In the genomic region with DNA sequence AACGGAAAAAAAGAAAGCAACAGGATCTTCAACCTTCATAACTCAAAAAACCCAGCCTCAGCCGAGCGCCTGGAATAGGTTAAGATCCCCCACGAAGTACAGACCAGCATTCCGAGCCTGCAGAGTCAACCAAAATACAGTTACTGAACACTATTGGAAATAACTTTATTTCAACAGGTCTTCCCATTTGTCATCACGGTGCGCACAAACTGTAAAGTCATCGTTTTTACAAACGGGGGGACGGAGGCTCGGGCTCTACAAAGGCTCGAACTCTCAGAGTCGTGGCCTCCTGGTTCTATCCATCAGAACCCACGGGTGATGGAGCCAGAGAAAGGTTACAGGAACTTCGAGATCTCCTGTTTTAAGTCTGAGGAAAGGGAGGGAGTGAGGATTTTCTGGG, we compare ENCODE assay signal across 8 cellular contexts. TPM values are rescaled to one million over a fixed set of nuclear protein-coding genes. Genes with fewer than 3 reads are reported as not detected.
A peak's percentile ranks its signal among the peaks of the same experiment; 100 is the strongest.
DNase-seq lines count a peak whose midpoint lies in the region; ATAC-seq and TF ChIP-seq lines count a peak whose summit lies in the region.

No MANE protein-coding gene starts in this region.

- peak overlapping the region; percentile 98 for H3K27ac Mint-ChIP-seq in dendritic cell treated with granulocyte-macrophage colony-stimulating factor and Interleukin-4, amounts not matched to agents 40 ng/mL and 50 ng/mL, for 4 days

- ATAC-seq in GM21737 (IDR thresholded peaks at IDR 0.05; ENCODE audit: unreplicated experiment) = no peak
- no peak for ATAC-seq in HG03378 (IDR thresholded peaks at IDR 0.05; ENCODE audit: unreplicated experiment)

- no peaks in the 10 kb centered on the region for H3K27me3 ChIP-seq in mucosa of rectum (ENCODE audit: control insufficient read depth in 2 of 2, insufficient read depth in 2 of 2, low read length in 2 of 2)

- H3K4me1 Mint-ChIP-seq in dendritic cell treated with granulocyte-macrophage colony-stimulating factor and Interleukin-4, amounts not matched to agents 40 ng/mL and 50 ng/mL, for 4 days (ENCODE audit: low read depth) = peaks cover 46% of the 10 kb centered on the region

- no peaks in the 10 kb centered on the region for H3K9me3 ChIP-seq in mucosa of rectum (ENCODE audit: control insufficient read depth in 2 of 2, low read length in 2 of 2)

- no peaks in the 10 kb centered on the region for H3K9me3 Mint-ChIP-seq in dendritic cell treated with granulocyte-macrophage colony-stimulating factor and Interleukin-4, amounts not matched to agents 40 ng/mL and 50 ng/mL, for 4 days

- peak overlapping the region; percentile 96 to 98 for H3K27ac ChIP-seq in mucosa of rectum (ENCODE audit: low read depth in 2 of 2, low read length in 2 of 2)

- H3K36me3 ChIP-seq in mucosa of rectum (ENCODE audit: control insufficient read depth in 2 of 2, insufficient read depth in 2 of 2, low read length in 2 of 2) = no peaks in the 10 kb centered on the region

- DNase-seq in NCI-H1092 treated with DMSO at 0.1 percent for 48 hours (lab: John Stamatoyannopoulos, UW) = peak; percentile 4
- no peak for DNase-seq in NCI-H1092 (lab: John Stamatoyannopoulos, UW)
- no peak for DNase-seq in SW 1271 (lab: John Stamatoyannopoulos, UW)

- H3K27me3 Mint-ChIP-seq in dendritic cell treated with granulocyte-macrophage colony-stimulating factor and Interleukin-4, amounts not matched to agents 40 ng/mL and 50 ng/mL, for 4 days = peaks cover 8% of the 10 kb centered on the region

- H3K9ac ChIP-seq in mucosa of rectum (ENCODE audit: low read depth in 1 of 2, low read length in 2 of 2) = peak overlapping the region; percentile 82 to 94

- peaks cover 55% of the 10 kb centered on the region for H3K36me3 Mint-ChIP-seq in dendritic cell treated with granulocyte-macrophage colony-stimulating factor and Interleukin-4, amounts not matched to agents 40 ng/mL and 50 ng/mL, for 4 days (ENCODE audit: low read depth)

- H3K4me1 ChIP-seq in mucosa of rectum (ENCODE audit: control insufficient read depth in 2 of 2, insufficient read depth in 2 of 2, low read length in 2 of 2) = peaks cover 10 to 30% of the 10 kb centered on the region in 2 donors

- H3K4me3 Mint-ChIP-seq in dendritic cell treated with granulocyte-macrophage colony-stimulating factor and Interleukin-4, amounts not matched to agents 40 ng/mL and 50 ng/mL, for 4 days = peak overlapping the region; percentile 98

- peak overlapping the region; percentile 95 to 97 for H3K4me3 ChIP-seq in mucosa of rectum (ENCODE audit: low read length in 2 of 2)

- intact Hi-C loops in dendritic cell treated with granulocyte-macrophage colony-stimulating factor and Interleukin-4, amounts not matched to agents 40 ng/mL and 50 ng/mL, for 4 days (cut with micrococcal nuclease) = loop anchor here (5.0 kb wide), 1 partner anchor 37 kb away; no protein-coding TSS in a partner anchor

TF ChIP-seq in PFSK-1, 5 proteins besides CTCF, POLR2A, EP300 and RAD21:
- TF ChIP-seq FOXP2 (optimal IDR thresholded peaks at IDR 0.05; ENCODE audit: borderline replicate concordance, extremely low read depth, extremely low read length, insufficient read depth) = no peak
- 0 out of 2 replicates have a peak, but pooled peaks have one; percentile 19 for TF ChIP-seq SIN3A (IDR thresholded peaks at IDR 0.05; ENCODE audit: borderline replicate concordance, insufficient read depth, low read length)
- 0 out of 2 replicates have a peak, but pooled peaks have one; percentile 23 for TF ChIP-seq POLR2AphosphoS5 (IDR thresholded peaks at IDR 0.05; ENCODE audit: low read depth, low read length)

RNA-seq across cellular contexts. Expression of gene YWHAE, which starts 1.1 kb away (rescaled TPM):
- polyA plus RNA-seq in PFSK-1 (2012; ENCODE audit: insufficient read length, low read depth) = 902 TPM

RNA-seq across cellular contexts. Expression of gene CRK, which starts 57.1 kb away (rescaled TPM):
- 51.3 TPM for polyA plus RNA-seq in PFSK-1 (2012; ENCODE audit: insufficient read length, low read depth)
